In genomic region chr4:165288639-165289428, GRCh38 we compare ENCODE assay signal across 11 cellular contexts. TPM values are rescaled to one million over a fixed set of nuclear protein-coding genes. Genes with fewer than 3 reads are reported as not detected.
A peak's percentile ranks its signal among the peaks of the same experiment; 100 is the strongest.
DNase-seq lines count a peak whose midpoint lies in the region; ATAC-seq, FAIRE-seq and TF ChIP-seq lines count a peak whose summit lies in the region.
"Had no signal": no experiment of that assay in that cellular context is flagged by ENCODE, and none has a peak within 500 bp of the region (broad histone marks: within the 10 kb centered on the region; RNA-seq: fewer than 3 reads in every experiment).

No MANE protein-coding gene starts in this region.

- H3K27me3 ChIP-seq in SK-N-SH (ENCODE audit: insufficient read depth) (no peaks in the 10 kb centered on the region), lower lobe of right lung (ENCODE audit: low read depth) (no peaks in the 10 kb centered on the region), mesendoderm (ENCODE audit: insufficient read depth, low read length, poor library complexity) (no peaks in the 10 kb centered on the region), esophagus muscularis mucosa (no peaks in the 10 kb centered on the region)
- H3K27me3 ChIP-seq: upper lobe of left lung had no signal

- no peak overlapping the region for H3K27ac ChIP-seq in SK-N-SH (ENCODE audit: low read depth in 2 of 2, low read length in 1 of 2)
- no peak overlapping the region for H3K27ac ChIP-seq in lower lobe of right lung
- no peak overlapping the region for H3K27ac ChIP-seq in mesendoderm (ENCODE audit: low read depth, low read length)
- H3K27ac ChIP-seq in esophagus muscularis mucosa (replicated peaks in 1 of 4), result no peak overlapping the region
- H3K27ac ChIP-seq: parathyroid adenoma had no signal

- CTCF ChIA-PET in SK-N-SH (lab: Yijun Ruan, JAX), result no interaction called here

- TF ChIP-seq RAD21 in SK-N-SH (IDR thresholded peaks at IDR 0.05; ENCODE audit: low read length), result no peak

- TF ChIP-seq CTCF in SK-N-SH (IDR thresholded peaks at IDR 0.05) (no peak), lower lobe of right lung (IDR thresholded peaks at IDR 0.05) (no peak), esophagus muscularis mucosa (IDR thresholded peaks at IDR 0.05) (no peak)

- H3K79me1 ChIP-seq in mesendoderm (ENCODE audit: low read length), result no peaks in the 10 kb centered on the region

- no peak overlapping the region for H2AFZ ChIP-seq in SK-N-SH (ENCODE audit: low read depth)
- H2AFZ ChIP-seq: parathyroid adenoma had no signal

- H4K5ac ChIP-seq in mesendoderm (ENCODE audit: low read length), result no peak overlapping the region

- no peak for TF ChIP-seq POLR2A in GM12892 (IDR thresholded peaks at IDR 0.05; ENCODE audit: low read depth, low read length)
- TF ChIP-seq POLR2A in esophagus muscularis mucosa (IDR thresholded peaks at IDR 0.05; ENCODE audit: low read depth), result no peak

- H4K20me1 ChIP-seq in SK-N-SH (ENCODE audit: insufficient read depth), result no peaks in the 10 kb centered on the region

- H3K4me2 ChIP-seq in SK-N-SH (no peak overlapping the region), mesendoderm (ENCODE audit: low read length) (no peak overlapping the region)

- H2BK15ac ChIP-seq in mesendoderm (replicated peaks; ENCODE audit: low read depth), result no peak overlapping the region

- no peak overlapping the region for H3K18ac ChIP-seq in mesendoderm (ENCODE audit: low read length)

- no peak overlapping the region for H2AK5ac ChIP-seq in mesendoderm (ENCODE audit: low read length)

- intact Hi-C loops in lower lobe of right lung (cut with DNase I), result no loop called here
- intact Hi-C loops in esophagus muscularis mucosa (cut with DNase I), result no loop called here

- POLR2A ChIA-PET in SK-N-SH (lab: Yijun Ruan, JAX), result no interaction called here

- H3K4me1 ChIP-seq in SK-N-SH (ENCODE audit: control insufficient read depth in 1 of 2, insufficient read depth in 2 of 2, low read depth in 1 of 2, low read length in 1 of 2), result peaks cover 0 to 8% of the 10 kb centered on the region in 2 experiments; a peak in 2 of 4 replicates
- H3K4me1 ChIP-seq in lower lobe of right lung, result peaks cover 13% of the 10 kb centered on the region
- no peaks in the 10 kb centered on the region for H3K4me1 ChIP-seq in mesendoderm (ENCODE audit: control insufficient read depth, low read depth, low read length)
- H3K4me1 ChIP-seq in esophagus muscularis mucosa, result peaks cover 0 to 11% (median 2%) of the 10 kb centered on the region in 4 donors

- TF ChIP-seq EP300 in SK-N-SH (IDR thresholded peaks at IDR 0.05; ENCODE audit: borderline replicate concordance in 1 of 2, low read depth in 1 of 2, low read length in 1 of 2) (no peak), esophagus muscularis mucosa (IDR thresholded peaks at IDR 0.05) (no peak)

- H3F3A ChIP-seq in SK-N-SH (replicated peaks; ENCODE audit: insufficient read depth), result no peaks in the 10 kb centered on the region

- ATAC-seq in HG02759 (IDR thresholded peaks at IDR 0.05; ENCODE audit: unreplicated experiment) (peak; percentile 27), lower lobe of right lung (peak; percentile 62 to 85)

- H3K4ac ChIP-seq in mesendoderm (ENCODE audit: low read depth, low read length), result no peak overlapping the region

- H3K9me3 ChIP-seq in SK-N-SH (no peaks in the 10 kb centered on the region), lower lobe of right lung (no peaks in the 10 kb centered on the region), esophagus muscularis mucosa (no peaks in the 10 kb centered on the region)
- H3K9me3 ChIP-seq: upper lobe of left lung had no signal

- H3K9me2 ChIP-seq in SK-N-SH, result no peaks in the 10 kb centered on the region

- H2BK120ac ChIP-seq in mesendoderm (ENCODE audit: low read depth, low read length), result no peak overlapping the region

- no peak overlapping the region for H4K8ac ChIP-seq in mesendoderm (ENCODE audit: low read depth, low read length)

- no peak overlapping the region for H3K23ac ChIP-seq in mesendoderm (ENCODE audit: low read length)

- H3K56ac ChIP-seq in mesendoderm (ENCODE audit: low read length), result no peak overlapping the region

- peaks cover 0 to 18% of the 10 kb centered on the region in 2 experiments for H3K36me3 ChIP-seq in SK-N-SH (replicated peaks in 1 of 2; ENCODE audit: control insufficient read depth in 1 of 2, insufficient read depth in 2 of 2, low read length in 1 of 2)
- H3K36me3 ChIP-seq in lower lobe of right lung, result no peaks in the 10 kb centered on the region
- no peaks in the 10 kb centered on the region for H3K36me3 ChIP-seq in mesendoderm (ENCODE audit: control insufficient read depth, insufficient read depth, low read length)
- peaks cover 0 to 3% (median 0%) of the 10 kb centered on the region in 4 donors for H3K36me3 ChIP-seq in esophagus muscularis mucosa
- H3K36me3 ChIP-seq: upper lobe of left lung had no signal

- peak; percentile 9 for FAIRE-seq in GM12892 (lab: Jason Lieb, UNC)
- FAIRE-seq: H1 had no signal

- H3K9ac ChIP-seq in SK-N-SH (no peak overlapping the region), mesendoderm (ENCODE audit: low read length) (no peak overlapping the region)
- H3K9ac ChIP-seq: parathyroid adenoma had no signal

- H3K4me3 ChIP-seq in SK-N-SH (ENCODE audit: low read depth in 2 of 2, low read length in 1 of 2) (no peak overlapping the region), lower lobe of right lung (no peak overlapping the region), mesendoderm (ENCODE audit: low read length) (no peak overlapping the region), esophagus muscularis mucosa (no peak overlapping the region)
- H3K4me3 ChIP-seq: upper lobe of left lung had no signal

- H2BK5ac ChIP-seq in mesendoderm (ENCODE audit: low read length), result no peak overlapping the region

- DNase-seq in GM12892 (ENCODE audit: insufficient read length) (no peak), SK-N-SH (no peak), lower lobe of right lung (no peak), mesendoderm (no peak), esophagus muscularis mucosa (ENCODE audit: extremely low spot score) (no peak)
- DNase-seq in activated CD4-positive, CD25-positive, alpha-beta regulatory T cell treated with anti-CD3 and anti-CD28 coated beads, Interleukin-2, amount 50 U/mL, for 72 hours, result no peak
- no peak for DNase-seq in activated CD4-positive, alpha-beta T cell treated with anti-CD3 and anti-CD28 coated beads, Interleukin-2, amount 50 U/mL, for 1 hour
- DNase-seq: upper lobe of left lung had no signal

- H3K79me2 ChIP-seq in SK-N-SH (ENCODE audit: insufficient read depth) (peaks cover 7% of the 10 kb centered on the region; the same call in 1 of the 2 replicates), mesendoderm (ENCODE audit: control insufficient read depth, insufficient read depth, low read length) (no peaks in the 10 kb centered on the region)
- H3K79me2 ChIP-seq: parathyroid adenoma had no signal

TF ChIP-seq in SK-N-SH, 30 proteins besides CTCF, POLR2A, EP300 and RAD21:
- 0 out of 2 replicates have a peak, but pooled peaks have one; percentile 22 for TF ChIP-seq NFIC (IDR thresholded peaks at IDR 0.05; ENCODE audit: borderline replicate concordance)
- TF ChIP-seq, protein P1, sequence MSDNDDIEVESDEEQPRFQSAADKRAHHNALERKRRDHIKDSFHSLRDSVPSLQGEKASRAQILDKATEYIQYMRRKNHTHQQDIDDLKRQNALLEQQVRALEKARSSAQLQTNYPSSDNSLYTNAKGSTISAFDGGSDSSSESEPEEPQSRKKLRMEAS (IDR thresholded peaks at IDR 0.05; ENCODE audit: low read depth), result no peak

RNA-seq across cellular contexts. Expression of gene MSMO1, which starts 38.6 kb away (rescaled TPM):
- 55.8 TPM for polyA plus RNA-seq in GM12892 (2012; ENCODE audit: missing spikeins)
- polyA plus RNA-seq in SK-N-SH (2012; rRNA removed), result 13.2 and 20.2 TPM in 2 replicates
- 24.2 TPM in 2 replicates for polyA plus RNA-seq in SK-N-SH (2012; cell fraction: cytosol; rRNA removed)
- 3.7 and 11.1 TPM in 2 replicates for polyA plus RNA-seq in SK-N-SH (2012; cell fraction: nucleus; rRNA removed)
- 138 TPM for total RNA-seq in lower lobe of right lung
- polyA plus RNA-seq in mesendoderm (2013, experiment 1 of 2), result 129 TPM
- polyA plus RNA-seq in mesendoderm (2013, experiment 2 of 2), result 138 TPM
- 10 to 100 TPM; 10.8 to 17.4 (median 12.4) TPM for total RNA-seq in esophagus muscularis mucosa
